ENCODE assay signal across 8 cellular contexts in the genomic region with DNA sequence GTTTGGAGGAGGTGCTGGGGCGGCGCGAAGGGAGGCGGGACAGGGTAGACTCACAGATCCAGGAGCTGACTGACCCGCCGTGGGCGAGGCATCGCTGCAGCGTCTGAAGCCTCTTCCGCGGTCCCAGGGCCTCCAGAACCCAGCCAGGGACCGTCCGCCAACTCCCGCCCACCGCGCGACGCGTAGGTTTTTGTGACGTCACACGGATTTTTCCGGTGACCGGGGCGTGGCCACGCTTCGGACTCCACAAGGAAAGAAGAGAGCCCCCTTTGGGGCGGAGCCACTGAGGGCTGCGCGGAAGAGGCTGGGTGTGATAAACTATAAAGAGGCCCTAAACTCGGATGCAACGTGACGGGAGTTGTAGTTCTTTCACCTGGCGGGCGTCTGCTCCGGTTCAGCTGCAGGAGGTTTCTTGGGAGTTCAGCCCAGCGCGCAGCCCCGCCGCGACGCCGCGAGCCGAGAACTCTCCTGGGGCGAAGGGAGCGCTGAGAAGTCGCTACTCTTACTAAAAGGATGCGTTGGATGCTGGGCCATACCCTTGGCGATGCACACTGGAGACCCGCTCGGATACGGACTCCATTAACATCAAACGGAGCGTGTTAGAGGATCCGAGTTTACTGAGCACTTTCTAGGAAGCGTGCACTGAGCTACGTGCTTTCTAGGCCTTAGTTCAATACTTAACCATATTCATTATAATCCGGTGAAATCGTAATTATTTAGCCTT. TPM values are rescaled to one million over a fixed set of nuclear protein-coding genes. Genes with fewer than 3 reads are reported as not detected.
DNase-seq lines count a peak whose midpoint lies in the region; ATAC-seq lines count a peak whose summit lies in the region.

A gene (minus strand): TSS at position 105 of the 724 bp plus-strand sequence. CDS start 13 bp downstream, at position 92.

- peaks cover 33 to 84% (median 62%) of the 10 kb centered on the region in 10 experiments for H3K4me1 ChIP-seq in BLaER1 treated with 17β-estradiol and CSF1 and Interleukin-3, amounts not matched to agents 10 nM and 100 nM

- H3K4me3 Mint-ChIP-seq in dendritic cell treated with granulocyte-macrophage colony-stimulating factor and Interleukin-4, amounts not matched to agents 40 ng/mL and 50 ng/mL, for 4 days: peak within 1 kb of the TSS; percentile 80

- H3K4me2 ChIP-seq in BLaER1 treated with 17β-estradiol and CSF1 and Interleukin-3, amounts not matched to agents 10 nM and 100 nM: peak within 1 kb of the TSS; percentile 84 to 95 (median 90)

- H3K27ac Mint-ChIP-seq in dendritic cell treated with granulocyte-macrophage colony-stimulating factor and Interleukin-4, amounts not matched to agents 40 ng/mL and 50 ng/mL, for 4 days: peak within 1 kb of the TSS; percentile 88

- H3K27me3 Mint-ChIP-seq in dendritic cell treated with granulocyte-macrophage colony-stimulating factor and Interleukin-4, amounts not matched to agents 40 ng/mL and 50 ng/mL, for 4 days: no peaks in the 10 kb centered on the region

- peak within 1 kb of the TSS; percentile 62 to 77 (median 68) for H3K4me3 ChIP-seq in BLaER1 treated with 17β-estradiol and CSF1 and Interleukin-3, amounts not matched to agents 10 nM and 100 nM

- H3K9me3 ChIP-seq in BLaER1 treated with 17β-estradiol and CSF1 and Interleukin-3, amounts not matched to agents 10 nM and 100 nM (replicated peaks in 1 of 11): peaks cover 4 to 61% (median 18%) of the 10 kb centered on the region in 11 experiments; a peak in 17 of 22 replicates

- peak within 1 kb of the TSS; percentile 86 to 94 (median 91) for H3K27ac ChIP-seq in BLaER1 treated with 17β-estradiol and CSF1 and Interleukin-3, amounts not matched to agents 10 nM and 100 nM

- H3K9me3 Mint-ChIP-seq in dendritic cell treated with granulocyte-macrophage colony-stimulating factor and Interleukin-4, amounts not matched to agents 40 ng/mL and 50 ng/mL, for 4 days: peaks cover 9% of the 10 kb centered on the region

- peak within 1 kb of the TSS; percentile 83 to 91 (median 89) for H3K9ac ChIP-seq in BLaER1 treated with 17β-estradiol and CSF1 and Interleukin-3, amounts not matched to agents 10 nM and 100 nM

- peaks cover 22% of the 10 kb centered on the region for H3K36me3 Mint-ChIP-seq in dendritic cell treated with granulocyte-macrophage colony-stimulating factor and Interleukin-4, amounts not matched to agents 40 ng/mL and 50 ng/mL, for 4 days (ENCODE audit: low read depth)

- no peaks in the 10 kb centered on the region for H3K27me3 ChIP-seq in BLaER1 treated with 17β-estradiol and CSF1 and Interleukin-3, amounts not matched to agents 10 nM and 100 nM

- no peaks in the 10 kb centered on the region; a peak in 1 of 22 replicates for H4K20me1 ChIP-seq in BLaER1 treated with 17β-estradiol and CSF1 and Interleukin-3, amounts not matched to agents 10 nM and 100 nM

- peaks cover 0 to 11% (median 0%) of the 10 kb centered on the region in 11 experiments; a peak in 1 of 22 replicates for H3K36me3 ChIP-seq in BLaER1 treated with 17β-estradiol and CSF1 and Interleukin-3, amounts not matched to agents 10 nM and 100 nM

- DNase-seq in NCI-H69 (lab: John Stamatoyannopoulos, UW) (peak; percentile 100), left lobe of liver (ENCODE audit: low spot score) (peak; percentile 100)
- DNase-seq in activated CD4-positive, alpha-beta T cell treated with anti-CD3 and anti-CD28 coated beads, Interleukin-2, amount 50 U/mL, for 24 hours (ENCODE audit: low read depth in 1 of 2, low spot score in 1 of 2): peak; percentile 99
- DNase-seq in stimulated activated CD4-positive, alpha-beta T cell treated with anti-CD3 and anti-CD28 coated beads, Interleukin-2, amount 100 ng/mL, for 24 hours: peak; percentile 98 to 99

- intact Hi-C loops in dendritic cell treated with granulocyte-macrophage colony-stimulating factor and Interleukin-4, amounts not matched to agents 40 ng/mL and 50 ng/mL, for 4 days (cut with micrococcal nuclease): loop anchor here (1.0 to 2.0 kb wide), 3 partner anchors 14 to 42 kb away; no protein-coding TSS in a partner anchor

- peaks cover 77% of the 10 kb centered on the region for H3K4me1 Mint-ChIP-seq in dendritic cell treated with granulocyte-macrophage colony-stimulating factor and Interleukin-4, amounts not matched to agents 40 ng/mL and 50 ng/mL, for 4 days (ENCODE audit: low read depth)

- peak; percentile 98 for ATAC-seq in GM19328 (IDR thresholded peaks at IDR 0.05; ENCODE audit: unreplicated experiment)
- ATAC-seq in HG03469 (IDR thresholded peaks at IDR 0.05; ENCODE audit: unreplicated experiment): peak; percentile 91
- peak; percentile 92 for ATAC-seq in left lobe of liver

RNA-seq across cellular contexts. Expression of the gene that starts here (rescaled TPM):
- 1.6 TPM for total RNA-seq in left lobe of liver

Comparison
In these comparisons a context has a peak if more than half of its experiments do, and no peak if none do; other contexts are left out.
1. Peak in every context shown above with its lines: DNase-seq, ATAC-seq, H3K4me3 ChIP-seq and H3K27ac ChIP-seq.